8 cellular contexts compared by ENCODE assay signal in the genomic region with DNA sequence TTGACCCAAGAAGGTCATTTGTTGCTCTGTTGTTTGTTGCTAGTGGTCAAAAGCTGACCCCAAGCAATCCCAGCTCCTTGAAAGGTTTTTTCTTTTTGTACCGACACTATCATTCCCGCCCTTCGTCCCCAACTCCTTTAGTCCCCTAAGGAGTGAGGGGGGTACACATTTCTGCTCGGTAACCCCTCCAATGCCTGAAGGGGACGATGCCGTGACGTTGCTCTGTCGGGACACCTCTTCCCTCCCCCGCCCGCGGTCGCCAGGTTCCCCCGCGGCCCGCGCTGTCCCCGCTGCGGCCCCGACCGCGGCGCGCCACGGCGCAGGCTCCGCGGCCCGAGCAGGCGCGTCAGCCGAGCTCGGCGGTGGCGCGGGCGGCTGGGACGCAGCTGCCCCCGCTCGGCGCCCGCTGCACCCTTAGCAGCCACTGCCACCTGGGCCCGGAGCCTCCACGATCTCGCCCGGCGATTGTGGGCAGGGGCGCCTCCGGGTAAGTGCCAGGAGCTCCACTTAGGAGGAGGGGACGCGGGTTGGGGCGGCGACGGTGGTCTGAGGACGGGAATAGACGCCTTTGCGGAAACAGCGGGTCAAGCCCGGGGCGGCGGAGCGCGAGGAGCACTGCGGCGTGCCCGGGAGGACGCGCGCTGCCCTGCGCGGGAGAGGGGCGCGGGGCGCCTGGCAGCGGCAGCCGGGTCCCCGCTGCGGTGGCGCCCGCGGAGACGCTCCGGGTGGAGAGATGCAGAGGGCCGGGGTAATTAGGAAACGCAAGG. TPM values are rescaled to one million over a fixed set of nuclear protein-coding genes. Genes with fewer than 3 reads are reported as not detected.
DNase-seq lines count a peak whose midpoint lies in the region; ATAC-seq, FAIRE-seq and TF ChIP-seq lines count a peak whose summit lies in the region.

A gene (plus strand): TSS at position 340 of the 767 bp plus-strand sequence. CDS start 1,875 bp downstream, outside the sequence.

- no peak for TF ChIP-seq CTCF in kidney (IDR thresholded peaks at IDR 0.05; ENCODE audit: borderline replicate concordance, extremely low read depth, insufficient read depth)

- H4K20me1 ChIP-seq in Karpas-422 (ENCODE audit: insufficient read depth, low read depth, low read length): no peaks in the 10 kb centered on the region

- H3K9me2 ChIP-seq in Karpas-422 (replicated peaks; ENCODE audit: insufficient read depth, low read length): no peaks in the 10 kb centered on the region

- H3K36me3 ChIP-seq in Karpas-422 (ENCODE audit: insufficient read depth, low read length) (no peaks in the 10 kb centered on the region), kidney (ENCODE audit: control insufficient read depth in 1 of 2, insufficient read depth in 2 of 2, low read length in 2 of 2) (no peaks in the 10 kb centered on the region), stomach smooth muscle (ENCODE audit: control insufficient read depth in 2 of 2, insufficient read depth in 2 of 2, low read length in 2 of 2) (peaks cover 0 to 2% of the 10 kb centered on the region in 2 donors)

- H3K9ac ChIP-seq in Karpas-422 (ENCODE audit: low read length) (no peak within 1 kb of the TSS), kidney (ENCODE audit: low read length in 2 of 2) (peak within 1 kb of the TSS in 1 of 2 donors; percentile 37), stomach smooth muscle (ENCODE audit: low read length in 2 of 2) (peak within 1 kb of the TSS; percentile 68 to 73)

- H3K9me3 ChIP-seq in Karpas-422 (ENCODE audit: low read length) (peaks cover 11% of the 10 kb centered on the region), kidney (ENCODE audit: control insufficient read depth in 1 of 2, low read length in 2 of 2) (no peaks in the 10 kb centered on the region), stomach smooth muscle (ENCODE audit: control insufficient read depth in 2 of 2, low read length in 2 of 2) (no peaks in the 10 kb centered on the region)

- H3K4me2 ChIP-seq in Karpas-422 (ENCODE audit: low read depth, low read length, poor library complexity, severe bottlenecking): no peak within 1 kb of the TSS

- intact Hi-C loops in kidney (cut with DNase I): no loop called here

- H3K27ac ChIP-seq in Karpas-422 (ENCODE audit: low read length) (no peak within 1 kb of the TSS), kidney (ENCODE audit: low read depth in 2 of 2, low read length in 2 of 2) (no peak within 1 kb of the TSS), stomach smooth muscle (ENCODE audit: low read length) (no peak within 1 kb of the TSS)

- DNase-seq in AG20443 (ENCODE audit: low spot score): peak; percentile 90
- peak; percentile 29 for DNase-seq in Karpas-422
- peak; percentile 60 for DNase-seq in cerebellum (ENCODE audit: low spot score)
- DNase-seq in kidney: peak; percentile 55
- no peak for DNase-seq in effector CD4-positive, alpha-beta T cell
- no peak for DNase-seq in kidney glomerular epithelial cell (lab: John Stamatoyannopoulos, UW)

- H2AFZ ChIP-seq in Karpas-422 (ENCODE audit: low read length): no peak within 1 kb of the TSS

- no peak for ATAC-seq in GM19324 (IDR thresholded peaks at IDR 0.05; ENCODE audit: low FRiP score, unreplicated experiment)

- H3K27me3 ChIP-seq in Karpas-422 (ENCODE audit: low read length) (no peaks in the 10 kb centered on the region), stomach smooth muscle (ENCODE audit: control insufficient read depth in 1 of 2, insufficient read depth in 2 of 2, low read length in 2 of 2) (no peaks in the 10 kb centered on the region)

- no peak within 1 kb of the TSS for H3K4me3 ChIP-seq in Karpas-422 (ENCODE audit: low read length)
- peak within 1 kb of the TSS; percentile 72 for H3K4me3 ChIP-seq in kidney (ENCODE audit: low read length in 2 of 2)
- H3K4me3 ChIP-seq in stomach smooth muscle (ENCODE audit: low read length in 2 of 2): peak within 1 kb of the TSS; percentile 83 to 87

- H3K4me1 ChIP-seq in Karpas-422 (ENCODE audit: low read length): no peaks in the 10 kb centered on the region
- H3K4me1 ChIP-seq in kidney (ENCODE audit: control insufficient read depth in 1 of 2, insufficient read depth in 1 of 2, low read depth in 1 of 2, low read length in 2 of 2): no peaks in the 10 kb centered on the region
- no peaks in the 10 kb centered on the region for H3K4me1 ChIP-seq in stomach smooth muscle (ENCODE audit: control insufficient read depth, insufficient read depth, low read length)

- no peak for FAIRE-seq in kidney (lab: Jason Lieb, UNC)

- H3K79me2 ChIP-seq in Karpas-422 (ENCODE audit: low read length): no peaks in the 10 kb centered on the region

RNA-seq across cellular contexts. Expression of the gene that starts here (rescaled TPM):
- total RNA-seq in Karpas-422 (2014; rRNA removed; shearing (Covaris generic); ENCODE audit: low replicate concordance): not detected in 2 replicates
- total RNA-seq in cerebellum (21.6 TPM), kidney (3.3 TPM)
- polyA plus RNA-seq in kidney (ENCODE audit: insufficient read depth, low read depth, low replicate concordance): 5.2 TPM

Comparison
In these comparisons a context has a peak if more than half of its experiments do, and no peak if none do; other contexts are left out.
1. Peak in DNase-seq in Karpas-422; RNA of the gene not detected or under 1 TPM.
2. DNase-seq: peak in AG20443 (single experiment), cerebellum (single experiment) and kidney (single experiment); none in effector CD4-positive, alpha-beta T cell (single experiment) and kidney glomerular epithelial cell (single experiment).